Comparison of ENCODE assay signal across 20 cellular contexts in the genomic region with DNA sequence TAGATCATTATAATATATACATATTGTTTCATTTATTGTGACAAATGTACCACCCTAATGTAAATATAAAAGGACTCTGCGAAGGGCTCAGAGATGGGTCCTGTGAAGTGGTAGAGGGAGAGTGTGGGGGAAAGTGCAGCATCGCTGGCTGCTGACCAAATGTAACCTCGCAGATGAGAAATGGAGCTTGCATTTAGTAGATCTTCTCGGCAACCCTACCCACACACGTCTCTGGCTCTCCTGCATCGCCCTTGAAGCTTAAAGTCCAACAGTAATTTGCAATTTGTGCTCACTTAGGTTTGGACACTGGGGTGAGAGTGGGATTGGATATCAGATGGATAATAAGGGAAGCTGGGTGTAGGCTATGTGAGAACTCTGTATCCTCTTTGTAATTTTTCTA.
DNase-seq lines count a peak whose midpoint lies in the region; ATAC-seq lines count a peak whose summit lies in the region.
"Had no signal": no experiment of that assay in that cellular context is flagged by ENCODE, and none has a peak within 500 bp of the region (broad histone marks: within the 10 kb centered on the region; RNA-seq: fewer than 3 reads in every experiment).

No MANE protein-coding gene starts in this region.

- no peak overlapping the region for H3K4me3 Mint-ChIP-seq in activated CD4-positive, alpha-beta T cell treated with anti-CD3 and anti-CD28 coated beads, Interleukin-2, amount 10 ng/mL, durations not matched to agents 24 days and 14 days
- H3K4me3 Mint-ChIP-seq: CD4-positive, alpha-beta T cell had no signal

- H2BK120ac ChIP-seq in neuronal stem cell (ENCODE audit: low read depth, low read length), result no peak overlapping the region

- no peaks in the 10 kb centered on the region for H3K9me3 Mint-ChIP-seq in activated CD4-positive, alpha-beta T cell treated with anti-CD3 and anti-CD28 coated beads, Interleukin-2, amount 10 ng/mL, durations not matched to agents 24 days and 14 days
- H3K9me3 Mint-ChIP-seq: CD4-positive, alpha-beta T cell had no signal

- H3K18ac ChIP-seq in neuronal stem cell (ENCODE audit: low read length), result peak overlapping the region; percentile 67

- no peak overlapping the region for H2BK15ac ChIP-seq in neuronal stem cell (ENCODE audit: low read length)

- H2AFZ ChIP-seq in neuronal stem cell (ENCODE audit: low read length), result no peak overlapping the region

- no peaks in the 10 kb centered on the region for H3K36me3 ChIP-seq in neuronal stem cell (replicated peaks in 1 of 2; ENCODE audit: control insufficient read depth in 2 of 2, insufficient read depth in 2 of 2, low read length in 2 of 2)

- no peak overlapping the region for H3K27ac ChIP-seq in neuronal stem cell (replicated peaks; ENCODE audit: low read length)
- H3K27ac ChIP-seq: 22Rv1, A549, C4-2B, HL-60 had no signal

- H4K91ac ChIP-seq in neuronal stem cell (ENCODE audit: low read depth, low read length, poor library complexity), result no peak overlapping the region

- no peak overlapping the region for H3K27ac Mint-ChIP-seq in activated CD4-positive, alpha-beta T cell treated with anti-CD3 and anti-CD28 coated beads, Interleukin-2, amount 10 ng/mL, durations not matched to agents 24 days and 14 days
- H3K27ac Mint-ChIP-seq: CD4-positive, alpha-beta T cell had no signal

- no peaks in the 10 kb centered on the region for H3K79me1 ChIP-seq in neuronal stem cell (ENCODE audit: low read depth, low read length)

- no peaks in the 10 kb centered on the region for H3K27me3 ChIP-seq in neuronal stem cell (ENCODE audit: control insufficient read depth in 3 of 3, insufficient read depth in 3 of 3, low read depth in 1 of 3, low read length in 3 of 3)

- no peak overlapping the region for H3K9ac ChIP-seq in neuronal stem cell (ENCODE audit: low read depth, low read length, poor library complexity)

- intact Hi-C loops in activated CD4-positive, alpha-beta T cell treated with anti-CD3 and anti-CD28 coated beads, Interleukin-2, amount 10 ng/mL, durations not matched to agents 24 days and 14 days (cut with micrococcal nuclease), result no loop called here
- intact Hi-C loops in sciatic nerve (cut with DNase I), result no loop called here

- H3K4me1 Mint-ChIP-seq in activated CD4-positive, alpha-beta T cell treated with anti-CD3 and anti-CD28 coated beads, Interleukin-2, amount 10 ng/mL, durations not matched to agents 24 days and 14 days, result no peaks in the 10 kb centered on the region

- H3K23ac ChIP-seq in neuronal stem cell (ENCODE audit: low read depth, low read length, poor library complexity), result no peak overlapping the region

- H3K14ac ChIP-seq in neuronal stem cell (ENCODE audit: low read length), result no peak overlapping the region

- no peak overlapping the region for H3K4me3 ChIP-seq in neuronal stem cell (ENCODE audit: low read length in 2 of 2)
- H3K4me3 ChIP-seq: A549, K562 had no signal

- no peak overlapping the region for H2BK12ac ChIP-seq in neuronal stem cell (ENCODE audit: low read length)

- peaks cover 0 to 2% of the 10 kb centered on the region in 2 donors for H3K9me3 ChIP-seq in neuronal stem cell (replicated peaks in 1 of 2; ENCODE audit: control insufficient read depth in 2 of 2, insufficient read depth in 1 of 2, low read depth in 1 of 2, low read length in 2 of 2)
- H3K9me3 ChIP-seq: Caco-2 had no signal

- H3K4me2 ChIP-seq in neuronal stem cell (ENCODE audit: insufficient read depth, low read length, poor library complexity, severe bottlenecking), result no peak overlapping the region
- H3K4me2 ChIP-seq: A549 had no signal

- no peak overlapping the region for H2AK5ac ChIP-seq in neuronal stem cell (ENCODE audit: low read depth, low read length)

- H3K36me3 Mint-ChIP-seq in activated CD4-positive, alpha-beta T cell treated with anti-CD3 and anti-CD28 coated beads, Interleukin-2, amount 10 ng/mL, durations not matched to agents 24 days and 14 days (ENCODE audit: low read depth), result no peaks in the 10 kb centered on the region

- no peaks in the 10 kb centered on the region for H3K4me1 ChIP-seq in neuronal stem cell (ENCODE audit: control insufficient read depth in 2 of 2, insufficient read depth in 1 of 2, low read depth in 1 of 2, low read length in 2 of 2)
- H3K4me1 ChIP-seq: A549, Caco-2 had no signal

- ATAC-seq in sciatic nerve (peak; percentile 70), HG03175 (IDR thresholded peaks at IDR 0.05; ENCODE audit: unreplicated experiment) (no peak)
- ATAC-seq: A549, HCT116, K562 had no signal

- no peak overlapping the region for H4K8ac ChIP-seq in neuronal stem cell (ENCODE audit: low read depth, low read length)

- peak; percentile 14 for DNase-seq in activated CD4-positive, alpha-beta T cell treated with anti-CD3 and anti-CD28 coated beads, Interleukin-2, amount 10 ng/mL, durations not matched to agents 24 days and 14 days
- no peak for DNase-seq in activated CD4-positive, alpha-beta T cell treated with anti-CD3 and anti-CD28 coated beads, Interleukin-2, amount 50 U/mL, for 4 hours
- DNase-seq in neuronal stem cell (ENCODE audit: low spot score) (no peak), sciatic nerve (ENCODE audit: low spot score) (no peak), HuH-7 (ENCODE audit: low spot score) (no peak)
- DNase-seq in stimulated activated naive CD4-positive, alpha-beta T cell treated with Interleukin-2 at 50 U/mL for 16 hours (lab: John Stamatoyannopoulos, UW), result no peak
- DNase-seq: AML-193; Caco-2; CD4-positive, alpha-beta T cell; GDM1; GOT3; H7; IMR-90 had no signal

- WGBS in neuronal stem cell (ENCODE audit: extremely low coverage in 2 of 2, insufficient read length in 2 of 2, insufficient replicate concordance in 1 of 2), 2 donors, result no CpG with 5 or more reads among the region's 6 CpGs

- H3K27me3 Mint-ChIP-seq in activated CD4-positive, alpha-beta T cell treated with anti-CD3 and anti-CD28 coated beads, Interleukin-2, amount 10 ng/mL, durations not matched to agents 24 days and 14 days, result no peaks in the 10 kb centered on the region
- H3K27me3 Mint-ChIP-seq: CD4-positive, alpha-beta T cell had no signal

- no peak overlapping the region for H3K4ac ChIP-seq in neuronal stem cell (ENCODE audit: low read length)

- H2BK5ac ChIP-seq in neuronal stem cell (ENCODE audit: low read length), result no peak overlapping the region
